8 cellular contexts compared by ENCODE assay signal in the genomic region with DNA sequence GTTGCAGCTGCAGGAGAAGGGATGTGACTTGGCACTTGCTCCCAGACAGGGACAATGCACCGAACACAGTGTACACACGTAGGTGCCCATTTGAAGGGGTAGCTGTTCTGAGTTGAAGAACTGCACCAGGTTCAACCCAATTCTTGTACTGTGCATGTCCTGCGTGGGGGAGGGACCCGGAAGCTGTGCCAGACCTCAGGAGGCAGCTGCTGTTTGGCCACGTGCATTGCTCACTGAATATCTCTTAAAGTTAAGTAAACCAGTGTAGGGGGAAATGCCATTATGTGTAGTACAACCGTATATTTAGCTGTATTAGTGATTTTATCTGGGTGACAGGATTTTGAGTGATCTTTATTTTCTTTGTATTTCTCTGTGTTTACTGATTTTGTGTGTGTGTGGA. TPM values are rescaled to one million over a fixed set of nuclear protein-coding genes. Genes with fewer than 3 reads are reported as not detected.
A peak's percentile ranks its signal among the peaks of the same experiment; 100 is the strongest.
DNase-seq lines count a peak whose midpoint lies in the region; ATAC-seq and TF ChIP-seq lines count a peak whose summit lies in the region.

No MANE protein-coding gene starts in this region.

- H3K4me2 ChIP-seq in SU-DHL-6 (ENCODE audit: low read depth, low read length, poor library complexity, severe bottlenecking) = peak overlapping the region; percentile 90

- H2AFZ ChIP-seq in SU-DHL-6 (ENCODE audit: low read depth, low read length, severe bottlenecking) = peak overlapping the region; percentile 64

- H3F3A ChIP-seq in SU-DHL-6 (ENCODE audit: insufficient read depth) = peaks cover 4% of the 10 kb centered on the region; the same call in 1 of the 2 replicates

- H3K36me3 ChIP-seq in SU-DHL-6 (ENCODE audit: low read length) = no peaks in the 10 kb centered on the region

- H4K20me1 ChIP-seq in SU-DHL-6 (ENCODE audit: low read depth, low read length) = no peaks in the 10 kb centered on the region

- TF ChIP-seq CTCF in SU-DHL-6 (IDR thresholded peaks at IDR 0.05; ENCODE audit: insufficient read depth, low read length, poor library complexity, severe bottlenecking) = no peak
- TF ChIP-seq CTCF in foreskin fibroblast (IDR thresholded peaks at IDR 0.05; ENCODE audit: low read depth, low read length) = no peak

- peak; percentile 40 to 57 for DNase-seq in NCI-H524 (lab: John Stamatoyannopoulos, UW)
- no peak for DNase-seq in NCI-H524 treated with DMSO at 0.1 percent for 48 hours (lab: John Stamatoyannopoulos, UW)
- DNase-seq in HT-29 (ENCODE audit: low spot score) = peak; percentile 20
- DNase-seq in foreskin fibroblast = peak in 1 of 2 donors; percentile 36
- peak; percentile 9 for DNase-seq in renal cortical epithelial cell (ENCODE audit: low read depth)
- no peak for DNase-seq in cerebellar nuclear complex (lab: John Stamatoyannopoulos, UW)

- H3K27ac ChIP-seq in SU-DHL-6 (ENCODE audit: low read depth, low read length) = peak overlapping the region; percentile 75; the same call in 1 of the 2 replicates

- no peaks in the 10 kb centered on the region for H3K9me3 ChIP-seq in SU-DHL-6 (ENCODE audit: insufficient read depth, low read length)

- H3K4me3 ChIP-seq in SU-DHL-6 (ENCODE audit: insufficient read depth, low read length, poor library complexity, severe bottlenecking) (peak overlapping the region; percentile 51), foreskin fibroblast (ENCODE audit: low read depth in 1 of 2, low read length in 2 of 2) (peak overlapping the region; percentile 55 to 60)

- no peak for ATAC-seq in GM21786 (IDR thresholded peaks at IDR 0.05; ENCODE audit: unreplicated experiment)

- peak overlapping the region; percentile 55 for H3K9ac ChIP-seq in SU-DHL-6 (ENCODE audit: low read length)

- H3K9me2 ChIP-seq in SU-DHL-6 (replicated peaks; ENCODE audit: insufficient read depth, low read length) = no peaks in the 10 kb centered on the region

- no peaks in the 10 kb centered on the region for H3K79me2 ChIP-seq in SU-DHL-6 (ENCODE audit: insufficient read depth, low read length)

- no peaks in the 10 kb centered on the region for H3K27me3 ChIP-seq in SU-DHL-6 (ENCODE audit: low read length)

RNA-seq across cellular contexts. Expression of gene RBBP7, which starts 12.0 kb away (rescaled TPM):
- 89.0 and 109 TPM in 2 replicates for total RNA-seq in HT-29 (2014; rRNA removed; shearing (Covaris generic))
- 135 and 137 TPM in 2 replicates for total RNA-seq in renal cortical epithelial cell

Comparison
In these comparisons a context has a peak if more than half of its experiments do, and no peak if none do; other contexts are left out.
1. DNase-seq: peak in NCI-H524 (2 of 2), HT-29 (single experiment) and renal cortical epithelial cell (single experiment); none in NCI-H524 treated with DMSO at 0.1 percent for 48 hours (single experiment) and cerebellar nuclear complex (0 of 2).